8 cellular contexts compared by ENCODE assay signal in the genomic region with DNA sequence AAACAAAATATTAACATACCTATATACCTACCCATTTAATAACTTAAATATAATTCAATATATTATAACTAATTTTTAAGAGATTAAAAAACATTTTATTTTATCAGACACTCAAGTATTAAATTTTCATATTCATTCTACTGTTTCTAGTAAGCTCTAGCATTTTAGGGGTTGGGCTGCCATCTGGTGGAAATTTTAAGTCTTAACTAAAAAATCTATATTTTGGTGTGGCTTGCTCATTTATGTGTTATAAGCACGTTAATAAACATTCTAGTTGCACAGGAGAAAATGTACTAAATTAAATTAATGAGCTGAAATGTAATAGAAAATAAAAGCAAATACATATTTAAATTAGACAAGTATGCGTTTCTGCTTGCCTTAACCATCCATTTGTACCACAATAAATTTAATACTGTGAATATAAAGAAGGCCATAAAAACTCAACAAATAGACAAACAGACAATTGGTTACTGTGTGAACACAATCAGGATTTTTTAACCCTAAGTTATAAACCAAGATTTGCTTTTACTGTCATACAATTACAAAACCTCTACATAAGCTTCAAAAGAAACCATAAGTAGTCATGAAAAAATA.
DNase-seq lines count a peak whose midpoint lies in the region; ATAC-seq and TF ChIP-seq lines count a peak whose summit lies in the region.

No MANE protein-coding gene starts in this region.

- H3K36me3 Mint-ChIP-seq in CD14-positive monocyte = no peaks in the 10 kb centered on the region
- H3K36me3 Mint-ChIP-seq in activated CD4-positive, alpha-beta T cell treated with anti-CD3 and anti-CD28 coated beads, Interleukin-2, amount 10 ng/mL, durations not matched to agents 24 days and 14 days (ENCODE audit: low read depth) = no peaks in the 10 kb centered on the region

- H3K9me3 Mint-ChIP-seq in CD14-positive monocyte = no peaks in the 10 kb centered on the region
- H3K9me3 Mint-ChIP-seq in activated CD4-positive, alpha-beta T cell treated with anti-CD3 and anti-CD28 coated beads, Interleukin-2, amount 10 ng/mL, durations not matched to agents 24 days and 14 days = no peaks in the 10 kb centered on the region

- POLR2A ChIA-PET in GM10248 (lab: Yijun Ruan, JAX) = no interaction called here

- intact Hi-C loops in CD14-positive monocyte (cut with micrococcal nuclease) = no loop called here
- intact Hi-C loops in activated CD4-positive, alpha-beta T cell treated with anti-CD3 and anti-CD28 coated beads, Interleukin-2, amount 10 ng/mL, durations not matched to agents 24 days and 14 days (cut with micrococcal nuclease) = no loop called here

- H3K27ac Mint-ChIP-seq in CD14-positive monocyte = no peak overlapping the region
- H3K27ac Mint-ChIP-seq in activated CD4-positive, alpha-beta T cell treated with anti-CD3 and anti-CD28 coated beads, Interleukin-2, amount 10 ng/mL, durations not matched to agents 24 days and 14 days = no peak overlapping the region

- H3K4me1 Mint-ChIP-seq in CD14-positive monocyte = no peaks in the 10 kb centered on the region
- H3K4me1 Mint-ChIP-seq in activated CD4-positive, alpha-beta T cell treated with anti-CD3 and anti-CD28 coated beads, Interleukin-2, amount 10 ng/mL, durations not matched to agents 24 days and 14 days = no peaks in the 10 kb centered on the region

- H3K4me3 Mint-ChIP-seq in CD14-positive monocyte = no peak overlapping the region
- no peak overlapping the region for H3K4me3 Mint-ChIP-seq in activated CD4-positive, alpha-beta T cell treated with anti-CD3 and anti-CD28 coated beads, Interleukin-2, amount 10 ng/mL, durations not matched to agents 24 days and 14 days

- ATAC-seq in SK-N-SH treated with all-trans-retinoic acid at 6 μM for 48 hours = peak; percentile 28; the same call in 1 of the 3 replicates
- ATAC-seq in GM19467 (IDR thresholded peaks at IDR 0.05; ENCODE audit: unreplicated experiment) = no peak

- no peaks in the 10 kb centered on the region for H3K27me3 Mint-ChIP-seq in CD14-positive monocyte (ENCODE audit: low read depth in 3 of 3)
- H3K27me3 Mint-ChIP-seq in activated CD4-positive, alpha-beta T cell treated with anti-CD3 and anti-CD28 coated beads, Interleukin-2, amount 10 ng/mL, durations not matched to agents 24 days and 14 days = no peaks in the 10 kb centered on the region

- CTCF ChIA-PET in GM10248 (lab: Yijun Ruan, JAX) = interaction anchor here (0.9 to 1.9 kb wide), 2 partner anchors 9 to 422 kb away, joined by 4 to 6 read pairs; no protein-coding TSS in a partner anchor

- peak; percentile 19 for DNase-seq in EH (ENCODE audit: low read depth)
- peak in 2 of 3 experiments; percentile 29 to 85 for DNase-seq in NCI-H1417 (lab: John Stamatoyannopoulos, UW)
- peak; percentile 0 for DNase-seq in glomerular endothelial cell (ENCODE audit: extremely low read depth, low read depth, low spot score)
- no peak for DNase-seq in CD14-positive monocyte (ENCODE audit: low spot score)
- DNase-seq in activated CD4-positive, alpha-beta T cell treated with anti-CD3 and anti-CD28 coated beads, Interleukin-2, amount 10 ng/mL, durations not matched to agents 24 days and 14 days = no peak
- no peak for DNase-seq in GM10248 (ENCODE audit: extremely low spot score)

- TF ChIP-seq CTCF in CD14-positive monocyte (IDR thresholded peaks at IDR 0.05) = no peak
- TF ChIP-seq CTCF in GM10248 (IDR thresholded peaks at IDR 0.05; ENCODE audit: control extremely low read depth, extremely low read depth, low read depth, missing control alignments) = no peak

TF ChIP-seq in SK-N-SH treated with all-trans-retinoic acid at 6 μM for 48 hours, 23 proteins besides CTCF, POLR2A, EP300 and RAD21:
- no peak for TF ChIP-seq GLIS3 (CRISPR knock-in tag; IDR thresholded peaks at IDR 0.05)
- TF ChIP-seq, protein P1, sequence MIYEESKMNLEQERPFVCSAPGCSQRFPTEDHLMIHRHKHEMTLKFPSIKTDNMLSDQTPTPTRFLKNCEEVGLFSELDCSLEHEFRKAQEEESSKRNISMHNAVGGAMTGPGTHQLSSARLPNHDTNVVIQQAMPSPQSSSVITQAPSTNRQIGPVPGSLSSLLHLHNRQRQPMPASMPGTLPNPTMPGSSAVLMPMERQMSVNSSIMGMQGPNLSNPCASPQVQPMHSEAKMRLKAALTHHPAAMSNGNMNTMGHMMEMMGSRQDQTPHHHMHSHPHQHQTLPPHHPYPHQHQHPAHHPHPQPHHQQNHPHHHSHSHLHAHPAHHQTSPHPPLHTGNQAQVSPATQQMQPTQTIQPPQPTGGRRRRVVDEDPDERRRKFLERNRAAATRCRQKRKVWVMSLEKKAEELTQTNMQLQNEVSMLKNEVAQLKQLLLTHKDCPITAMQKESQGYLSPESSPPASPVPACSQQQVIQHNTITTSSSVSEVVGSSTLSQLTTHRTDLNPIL (CRISPR knock-in tag; IDR thresholded peaks at IDR 0.05; ENCODE audit: low read depth) = no peak
- TF ChIP-seq CSDC2 (CRISPR knock-in tag; IDR thresholded peaks at IDR 0.05) = no peak
- TF ChIP-seq ZFP3 (CRISPR knock-in tag; IDR thresholded peaks at IDR 0.05) = no peak
- no peak for TF ChIP-seq ZFP30 (CRISPR knock-in tag; IDR thresholded peaks at IDR 0.05)
- TF ChIP-seq ESRRG (CRISPR knock-in tag; IDR thresholded peaks at IDR 0.05) = no peak
- TF ChIP-seq ZNF70 (CRISPR knock-in tag; IDR thresholded peaks at IDR 0.05) = no peak
- TF ChIP-seq OSR1 (CRISPR knock-in tag; IDR thresholded peaks at IDR 0.05) = no peak

Comparison
In these comparisons a context has a peak if more than half of its experiments do, and no peak if none do; other contexts are left out.
1. DNase-seq: peak in EH (single experiment), NCI-H1417 (2 of 3) and glomerular endothelial cell (single experiment); none in CD14-positive monocyte (single experiment), activated CD4-positive, alpha-beta T cell treated with anti-CD3 and anti-CD28 coated beads, Interleukin-2, amount 10 ng/mL, durations not matched to agents 24 days and 14 days (single experiment) and GM10248 (single experiment).